Comparison of ENCODE assay signal across 8 cellular contexts in genomic region chr1:65002508-65003315, GRCh38. TPM values are rescaled to one million over a fixed set of nuclear protein-coding genes. Genes with fewer than 3 reads are reported as not detected.
DNase-seq lines count a peak whose midpoint lies in the region; ATAC-seq and TF ChIP-seq lines count a peak whose summit lies in the region.

No MANE protein-coding gene starts in this region.

- H3K27me3 Mint-ChIP-seq in glutamatergic neuron (ENCODE audit: unreplicated experiment), result peaks cover 13% of the 10 kb centered on the region

- POLR2A ChIA-PET in RWPE1 (lab: Yijun Ruan, JAX; ENCODE audit: low non-redundant PET), result interaction anchor here (0.6 kb wide), 3 partner anchors 36 to 1369 kb away, joined by 3 to 7 read pairs (median 5); no protein-coding TSS in a partner anchor

- peaks cover 0 to 15% of the 10 kb centered on the region in 2 donors for H3K36me3 Mint-ChIP-seq in activated naive CD4-positive, alpha-beta T cell treated with anti-CD3 and anti-CD28 coated beads, Interleukin-2, amount 50 U/mL, for 72 hours
- H3K36me3 Mint-ChIP-seq in glutamatergic neuron (ENCODE audit: unreplicated experiment), result peaks cover 17% of the 10 kb centered on the region

- peak overlapping the region; percentile 67 to 81 for H3K27ac Mint-ChIP-seq in activated naive CD4-positive, alpha-beta T cell treated with anti-CD3 and anti-CD28 coated beads, Interleukin-2, amount 50 U/mL, for 72 hours
- H3K27ac Mint-ChIP-seq in glutamatergic neuron (ENCODE audit: unreplicated experiment), result no peak overlapping the region

- peak; percentile 83 for ATAC-seq in HG03108 (IDR thresholded peaks at IDR 0.05; ENCODE audit: unreplicated experiment)
- peak; percentile 87 to 92 for ATAC-seq in activated naive CD4-positive, alpha-beta T cell treated with anti-CD3 and anti-CD28 coated beads, Interleukin-2, amount 50 U/mL, for 72 hours
- peak; percentile 86 for ATAC-seq in omental fat pad (ENCODE audit: low FRiP score)

- TF ChIP-seq CTCF in RWPE1 (conservative IDR thresholded peaks at IDR 0.05; ENCODE audit: low read depth) (no peak), glutamatergic neuron (IDR thresholded peaks at IDR 0.05; ENCODE audit: partially characterized antibody, unreplicated experiment) (no peak), omental fat pad (IDR thresholded peaks at IDR 0.05) (no peak)

- H3K4me1 Mint-ChIP-seq in glutamatergic neuron (ENCODE audit: low read depth, unreplicated experiment), result no peaks in the 10 kb centered on the region

- CTCF ChIA-PET in RWPE1 (lab: Yijun Ruan, JAX), result interaction anchor here (0.5 to 0.7 kb wide), 3 partner anchors 235 to 1724 kb away, joined by 3 to 5 read pairs (median 4); no protein-coding TSS in a partner anchor

- peak; percentile 37 for DNase-seq in NCI-H345 (lab: John Stamatoyannopoulos, UW)
- no peak for DNase-seq in NCI-H345 treated with DMSO at 0.1 percent for 48 hours (lab: John Stamatoyannopoulos, UW; ENCODE audit: unreplicated experiment)
- peak; percentile 85 for DNase-seq in RWPE1 (ENCODE audit: low spot score)
- peak; percentile 57 to 92 for DNase-seq in activated naive CD4-positive, alpha-beta T cell treated with anti-CD3 and anti-CD28 coated beads, Interleukin-2, amount 50 U/mL, for 72 hours (ENCODE audit: low spot score in 2 of 2)
- DNase-seq in glutamatergic neuron, result peak; percentile 79
- peak; percentile 93 for DNase-seq in omental fat pad (ENCODE audit: low spot score)
- DNase-seq in superior temporal gyrus (ENCODE audit: extremely low spot score), result peak; percentile 68

- H3K27ac ChIP-seq in RWPE1, result peak overlapping the region; percentile 81

- H3K4me3 Mint-ChIP-seq in glutamatergic neuron (ENCODE audit: unreplicated experiment), result peak overlapping the region; percentile 67

- H3K9me3 Mint-ChIP-seq in activated naive CD4-positive, alpha-beta T cell treated with anti-CD3 and anti-CD28 coated beads, Interleukin-2, amount 50 U/mL, for 72 hours, result peaks cover 4 to 10% of the 10 kb centered on the region in 2 donors
- peaks cover 6% of the 10 kb centered on the region for H3K9me3 Mint-ChIP-seq in glutamatergic neuron (ENCODE audit: unreplicated experiment)

RNA-seq across cellular contexts. Expression of gene JAK1, which starts 36.4 kb away (rescaled TPM):
- 100 to 1,000 TPM in 1 of 2 donors, 10 to 100 TPM in 1; 95.3 to 133 TPM for total RNA-seq in activated naive CD4-positive, alpha-beta T cell treated with anti-CD3 and anti-CD28 coated beads, Interleukin-2, amount 50 U/mL, for 72 hours
- total RNA-seq in glutamatergic neuron (ENCODE audit: unreplicated experiment) (16.9 TPM), omental fat pad (100 to 1,000 TPM; 175 to 303 (median 204) TPM)
